In genomic region chr5:176660860-176661641, GRCh38 we compare ENCODE assay signal across 8 cellular contexts. TPM values are rescaled to one million over a fixed set of nuclear protein-coding genes. Genes with fewer than 3 reads are reported as not detected.
A peak's percentile ranks its signal among the peaks of the same experiment; 100 is the strongest.
DNase-seq lines count a peak whose midpoint lies in the region; ATAC-seq, FAIRE-seq and TF ChIP-seq lines count a peak whose summit lies in the region.

No MANE protein-coding gene starts in this region.

- no peaks in the 10 kb centered on the region for H4K20me1 ChIP-seq in endothelial cell of umbilical vein (replicated peaks; ENCODE audit: control insufficient read depth, extremely low read depth, insufficient read depth, low read length)

- no peak overlapping the region for H2AFZ ChIP-seq in endothelial cell of umbilical vein (ENCODE audit: low read depth, low read length)

- intact Hi-C loops in endothelial cell of umbilical vein (cut with micrococcal nuclease) (loop anchor here (1.0 to 10.0 kb wide), 6 partner anchors 40 to 932 kb away; no protein-coding TSS in a partner anchor), mucosa of descending colon (cut with DNase I, micrococcal nuclease) (no loop called here)

- H3K9ac ChIP-seq in NT2/D1 (ENCODE audit: insufficient read length, low read depth) = no peak overlapping the region
- no peak overlapping the region for H3K9ac ChIP-seq in endothelial cell of umbilical vein (replicated peaks; ENCODE audit: extremely low read depth, insufficient read depth, low read length)

- peak; percentile 57 for ATAC-seq in GM18867 (IDR thresholded peaks at IDR 0.05; ENCODE audit: unreplicated experiment)
- ATAC-seq in HG03521 (IDR thresholded peaks at IDR 0.05; ENCODE audit: unreplicated experiment) = peak; percentile 53
- peak; percentile 80 for ATAC-seq in mucosa of descending colon

- H3K4me1 ChIP-seq in NT2/D1 (ENCODE audit: insufficient read depth, insufficient read length) (peaks cover 7% of the 10 kb centered on the region), endothelial cell of umbilical vein (ENCODE audit: control insufficient read depth, extremely low read depth, insufficient read depth, low read length) (no peaks in the 10 kb centered on the region), mucosa of descending colon (ENCODE audit: low read depth) (peaks cover 13% of the 10 kb centered on the region)

- peak; percentile 97 for TF ChIP-seq CTCF in AG09319 (IDR thresholded peaks at IDR 0.05; ENCODE audit: low read depth, low read length)
- TF ChIP-seq CTCF in endothelial cell of umbilical vein (IDR thresholded peaks at IDR 0.05; ENCODE audit: extremely low read depth in 1 of 2, insufficient read depth in 1 of 2, low read depth in 1 of 2, low read length in 2 of 2) = peak; percentile 91 to 100
- peak; percentile 96 for TF ChIP-seq CTCF in mucosa of descending colon (IDR thresholded peaks at IDR 0.05)

- H3K27me3 ChIP-seq in NT2/D1 (ENCODE audit: insufficient read depth, insufficient read length) (no peaks in the 10 kb centered on the region), endothelial cell of umbilical vein (ENCODE audit: control insufficient read depth in 2 of 2, insufficient read depth in 2 of 2, low read length in 2 of 2) (peaks cover 0 to 10% of the 10 kb centered on the region in 2 experiments)

- CTCF ChIA-PET in endothelial cell of umbilical vein (lab: Charles Lee) = interaction anchor here (0.5 to 3.3 kb wide), 111 partner anchors 9 to 931 kb away, joined by 3 to 113 read pairs (median 5); partner anchors contain the start of genes CLTB, EIF4E1B, FGFR4 and HK3

- no peak for TF ChIP-seq POLR2A in endothelial cell of umbilical vein (IDR thresholded peaks at IDR 0.05; ENCODE audit: low read depth, low read length)

- H3K36me3 ChIP-seq in NT2/D1 (ENCODE audit: insufficient read depth, insufficient read length, low read length) (peaks cover 10% of the 10 kb centered on the region), endothelial cell of umbilical vein (ENCODE audit: control insufficient read depth in 2 of 2, extremely low read depth in 1 of 2, insufficient read depth in 2 of 2, low read length in 2 of 2) (peaks cover 0 to 8% of the 10 kb centered on the region in 2 experiments), mucosa of descending colon (ENCODE audit: low read depth) (no peaks in the 10 kb centered on the region)

- H3K9me3 ChIP-seq in NT2/D1 (ENCODE audit: insufficient read depth, low read length) (no peaks in the 10 kb centered on the region), endothelial cell of umbilical vein (replicated peaks; ENCODE audit: control insufficient read depth, insufficient read depth, low read length) (no peaks in the 10 kb centered on the region), mucosa of descending colon (no peaks in the 10 kb centered on the region)

- H3K4me2 ChIP-seq in endothelial cell of umbilical vein (ENCODE audit: insufficient read depth, low read length) = no peak overlapping the region

- H3K4me3 ChIP-seq in NT2/D1 (ENCODE audit: insufficient read length, low read depth) = no peak overlapping the region
- H3K4me3 ChIP-seq in endothelial cell of umbilical vein (replicated peaks in 1 of 3; ENCODE audit: insufficient read depth in 1 of 3, low read depth in 1 of 3, low read length in 3 of 3) = no peak overlapping the region
- H3K4me3 ChIP-seq in mucosa of descending colon = no peak overlapping the region

- peak; percentile 91 for FAIRE-seq in endothelial cell of umbilical vein (lab: Jason Lieb, UNC)

- DNase-seq in AG09319 (ENCODE audit: extremely low read depth, low read depth) = peak; percentile 25
- peak; percentile 66 for DNase-seq in NT2/D1 (ENCODE audit: low read depth, low spot score)
- peak; percentile 40 for DNase-seq in activated CD8-positive, alpha-beta memory T cell treated with anti-CD3 and anti-CD28 coated beads, Interleukin-2, amount 50 U/mL, for 1 hour (ENCODE audit: extremely low read depth)
- peak; percentile 69 for DNase-seq in endothelial cell of umbilical vein (ENCODE audit: low read depth, low spot score)
- DNase-seq in mucosa of descending colon = peak; percentile 69 to 79 (median 78)
- DNase-seq in stimulated activated CD8-positive, alpha-beta memory T cell treated with anti-CD3 and anti-CD28 coated beads, Interleukin-7, amount 100 ng/mL, for 1 hour (ENCODE audit: low read depth in 2 of 2) = peak; percentile 60

- H3K79me2 ChIP-seq in endothelial cell of umbilical vein (ENCODE audit: control insufficient read depth, insufficient read depth, low read length) = no peaks in the 10 kb centered on the region

- dilution Hi-C loops in endothelial cell of umbilical vein (cut with MboI; ENCODE audit: extremely low pct_ligation_motif_present, low sequenced_read_pairs) = no loop called here

- POLR2A ChIA-PET in endothelial cell of umbilical vein (lab: Charles Lee) = interaction anchor here (1.0 kb wide), 1 partner anchor 14 kb away, joined by 3 read pairs; the partner anchor contains the start of gene TSPAN17

- H3K27ac ChIP-seq in endothelial cell of umbilical vein (ENCODE audit: insufficient read depth, low read depth, low read length) = no peak overlapping the region

- BruUV-seq in endothelial cell of umbilical vein (replicated peaks; lab: Mats Ljungman, UMichigan) = no TSS peak

- H3K9me1 ChIP-seq in endothelial cell of umbilical vein (replicated peaks; ENCODE audit: control insufficient read depth, extremely low read depth, insufficient read depth, low read length) = no peaks in the 10 kb centered on the region

TF ChIP-seq in endothelial cell of umbilical vein, 7 proteins besides CTCF, POLR2A, EP300 and RAD21:
- no peak for TF ChIP-seq FOS (IDR thresholded peaks at IDR 0.05; ENCODE audit: borderline replicate concordance, insufficient read depth, low read length)
- no peak for TF ChIP-seq MYC (IDR thresholded peaks at IDR 0.05; ENCODE audit: low read depth, low read length)
- no peak for TF ChIP-seq JUN (IDR thresholded peaks at IDR 0.05; ENCODE audit: borderline replicate concordance, insufficient read depth, insufficient read length, low read depth)
- TF ChIP-seq, protein P1, sequence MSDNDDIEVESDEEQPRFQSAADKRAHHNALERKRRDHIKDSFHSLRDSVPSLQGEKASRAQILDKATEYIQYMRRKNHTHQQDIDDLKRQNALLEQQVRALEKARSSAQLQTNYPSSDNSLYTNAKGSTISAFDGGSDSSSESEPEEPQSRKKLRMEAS (IDR thresholded peaks at IDR 0.05; ENCODE audit: insufficient read depth, insufficient read length) = no peak
- TF ChIP-seq POLR2AphosphoS5 (IDR thresholded peaks at IDR 0.05; ENCODE audit: insufficient read depth, low read depth, low read length) = no peak
- no peak for TF ChIP-seq GATA2 (IDR thresholded peaks at IDR 0.05; ENCODE audit: insufficient read depth, insufficient read length, low read depth, low read length)
- TF ChIP-seq EZH2 (IDR thresholded peaks at IDR 0.05; ENCODE audit: borderline replicate concordance, low read depth, low read length, severe bottlenecking) = no peak
TF ChIP-seq in endothelial cell of umbilical vein: peak in this region for 0.

RNA-seq across cellular contexts. Expression of gene TSPAN17, which starts 13.8 kb away (rescaled TPM):
- total RNA-seq in endothelial cell of umbilical vein (55.9 and 57.0 TPM in 2 replicates), mucosa of descending colon (10 to 100 TPM; 25.7 to 36.3 (median 31.9) TPM)
- 64.1 and 73.3 TPM in 2 replicates for polyA plus RNA-seq in endothelial cell of umbilical vein
- 45.0 and 54.0 TPM in 2 replicates for polyA plus RNA-seq in endothelial cell of umbilical vein (2011; cell fraction: cytosol; rRNA removed)
- 85.7 and 95.0 TPM in 2 replicates for polyA plus RNA-seq in endothelial cell of umbilical vein (2011; cell fraction: nucleus; rRNA removed)
- polyA plus RNA-seq in endothelial cell of umbilical vein (2012) = 54.6 and 56.8 TPM in 2 replicates
- 91.1 and 94.5 TPM in 2 replicates for polyA minus RNA-seq in endothelial cell of umbilical vein
- polyA minus RNA-seq in endothelial cell of umbilical vein (2011; cell fraction: cytosol; rRNA and poly(A)+ RNA removed) = 12.0 TPM
- polyA minus RNA-seq in endothelial cell of umbilical vein (2011; cell fraction: nucleus; rRNA and poly(A)+ RNA removed) = 30.8 and 33.2 TPM in 2 replicates

RNA-seq across cellular contexts. Expression of gene EIF4E1B, which starts 30.6 kb away (rescaled TPM):
- total RNA-seq in endothelial cell of umbilical vein (not detected in 2 replicates), mucosa of descending colon (not detected)
- not detected in 2 replicates for polyA plus RNA-seq in endothelial cell of umbilical vein
- polyA plus RNA-seq in endothelial cell of umbilical vein (2011; cell fraction: cytosol; rRNA removed) = not detected in 2 replicates
- polyA plus RNA-seq in endothelial cell of umbilical vein (2011; cell fraction: nucleus; rRNA removed) = not detected in 2 replicates
- not detected in 2 replicates for polyA plus RNA-seq in endothelial cell of umbilical vein (2012)
- not detected in 2 replicates for polyA minus RNA-seq in endothelial cell of umbilical vein
- not detected for polyA minus RNA-seq in endothelial cell of umbilical vein (2011; cell fraction: cytosol; rRNA and poly(A)+ RNA removed)
- polyA minus RNA-seq in endothelial cell of umbilical vein (2011; cell fraction: nucleus; rRNA and poly(A)+ RNA removed) = not detected in 2 replicates

RNA-seq across cellular contexts. Expression of gene SNCB, which starts 30.7 kb away (rescaled TPM):
- not detected in 2 replicates for total RNA-seq in endothelial cell of umbilical vein
- 0.08 TPM in 1 of 2 replicates, not detected in the other for polyA plus RNA-seq in endothelial cell of umbilical vein
- 0.07 TPM in 1 of 2 replicates, not detected in the other for polyA plus RNA-seq in endothelial cell of umbilical vein (2011; cell fraction: cytosol; rRNA removed)
- polyA plus RNA-seq in endothelial cell of umbilical vein (2011; cell fraction: nucleus; rRNA removed) = 0.12 TPM in 1 of 2 replicates, not detected in the other
- not detected in 2 replicates for polyA plus RNA-seq in endothelial cell of umbilical vein (2012)
- not detected in 2 replicates for polyA minus RNA-seq in endothelial cell of umbilical vein
- not detected for polyA minus RNA-seq in endothelial cell of umbilical vein (2011; cell fraction: cytosol; rRNA and poly(A)+ RNA removed)
- not detected in 2 replicates for polyA minus RNA-seq in endothelial cell of umbilical vein (2011; cell fraction: nucleus; rRNA and poly(A)+ RNA removed)
- total RNA-seq in mucosa of descending colon = under 1 TPM in 1 of 3 donors, not detected in 2; 0.89 TPM

RNA-seq across cellular contexts. Expression of gene GPRIN1, which starts 51.1 kb away (rescaled TPM):
- total RNA-seq in endothelial cell of umbilical vein (9.3 and 10.4 TPM in 2 replicates), mucosa of descending colon (1 to 10 TPM; 1.6 to 2.4 (median 1.6) TPM)
- polyA plus RNA-seq in endothelial cell of umbilical vein = 2.4 and 2.6 TPM in 2 replicates
- 3.2 and 4.2 TPM in 2 replicates for polyA plus RNA-seq in endothelial cell of umbilical vein (2011; cell fraction: cytosol; rRNA removed)
- 2.6 and 3.1 TPM in 2 replicates for polyA plus RNA-seq in endothelial cell of umbilical vein (2011; cell fraction: nucleus; rRNA removed)
- 6.2 TPM in 2 replicates for polyA plus RNA-seq in endothelial cell of umbilical vein (2012)
- polyA minus RNA-seq in endothelial cell of umbilical vein = 2.7 and 3.4 TPM in 2 replicates
- 4.4 TPM for polyA minus RNA-seq in endothelial cell of umbilical vein (2011; cell fraction: cytosol; rRNA and poly(A)+ RNA removed)
- 1.8 and 2.9 TPM in 2 replicates for polyA minus RNA-seq in endothelial cell of umbilical vein (2011; cell fraction: nucleus; rRNA and poly(A)+ RNA removed)

Comparison
In these comparisons a context has a peak if more than half of its experiments do, and no peak if none do; other contexts are left out.
1. DNase-seq: peak in every context shown above with its lines; median percentile 78 in mucosa of descending colon; 69 in endothelial cell of umbilical vein; 66 in NT2/D1; 60 in stimulated activated CD8-positive, alpha-beta memory T cell treated with anti-CD3 and anti-CD28 coated beads, Interleukin-7, amount 100 ng/mL, for 1 hour; 40 in activated CD8-positive, alpha-beta memory T cell treated with anti-CD3 and anti-CD28 coated beads, Interleukin-2, amount 50 U/mL, for 1 hour; 25 in AG09319.